Comparison of ENCODE assay signal across 16 cellular contexts in genomic region chr7:45511721-45512422, GRCh38.
DNase-seq lines count a peak whose midpoint lies in the region; ATAC-seq, FAIRE-seq and TF ChIP-seq lines count a peak whose summit lies in the region.
"Had no signal": no experiment of that assay in that cellular context is flagged by ENCODE, and none has a peak within 500 bp of the region (broad histone marks: within the 10 kb centered on the region; RNA-seq: fewer than 3 reads in every experiment).

No MANE protein-coding gene starts in this region.

- H4K8ac ChIP-seq in H1 (ENCODE audit: extremely low read depth, insufficient read depth, low read length): no peak overlapping the region

- no peak overlapping the region for H2AK5ac ChIP-seq in H1 (ENCODE audit: low read depth, low read length)

- TF ChIP-seq POLR2A in H1 (IDR thresholded peaks at IDR 0.05; ENCODE audit: control extremely low read depth in 1 of 2, low read depth in 2 of 2, low read length in 2 of 2): no peak

- no peaks in the 10 kb centered on the region for H3K36me3 ChIP-seq in H1 (ENCODE audit: control insufficient read depth in 2 of 4, insufficient read depth in 4 of 4, low read length in 3 of 4)
- H3K36me3 ChIP-seq: BE2C had no signal

- H3K23me2 ChIP-seq in H1 (ENCODE audit: low read depth, low read length): no peaks in the 10 kb centered on the region

- no peak overlapping the region for H2BK5ac ChIP-seq in H1 (ENCODE audit: low read depth, low read length)

- no peak overlapping the region for H2AFZ ChIP-seq in H1 (ENCODE audit: low read length)

- H3K27ac ChIP-seq in H1 (ENCODE audit: low read depth, low read length): no peak overlapping the region
- H3K27ac ChIP-seq: A549, C4-2B had no signal

- peaks cover 0 to 5% (median 0%) of the 10 kb centered on the region in 4 experiments; a peak in 2 of 7 replicates for H3K4me1 ChIP-seq in H1 (replicated peaks in 1 of 4; ENCODE audit: control insufficient read depth in 3 of 4, insufficient read depth in 4 of 4, low read length in 3 of 4)
- H3K4me1 ChIP-seq: A549 had no signal

- intact Hi-C loops in left ventricle myocardium superior (cut with micrococcal nuclease) (no loop called here), cardiac septum (cut with DNase I) (no loop called here)

- H3K4me2 ChIP-seq in H1 (ENCODE audit: insufficient read depth in 1 of 2, low read depth in 2 of 2, low read length in 2 of 2): no peak overlapping the region
- H3K4me2 ChIP-seq: A549 had no signal

- H2BK12ac ChIP-seq in H1 (ENCODE audit: low read depth, low read length): no peak overlapping the region

- H3K56ac ChIP-seq in H1 (replicated peaks; ENCODE audit: insufficient read length, low read depth, low read length): no peak overlapping the region

- H3K9me3 ChIP-seq in H1 (ENCODE audit: insufficient read depth in 2 of 2, low read depth in 1 of 2, low read length in 1 of 2): peaks cover 0 to 4% of the 10 kb centered on the region in 2 experiments; a peak in 3 of 4 replicates
- H3K9me3 ChIP-seq: BE2C had no signal

- no peaks in the 10 kb centered on the region for H4K20me1 ChIP-seq in H1 (replicated peaks in 1 of 2; ENCODE audit: control insufficient read depth in 1 of 2, insufficient read depth in 2 of 2, low read length in 2 of 2)

- H3K27me3 ChIP-seq in H1 (replicated peaks in 1 of 4; ENCODE audit: control insufficient read depth in 3 of 4, extremely low read depth in 1 of 4, insufficient read depth in 3 of 4, low read length in 3 of 4): no peaks in the 10 kb centered on the region
- H3K27me3 ChIP-seq: BE2C had no signal

- POLR2A ChIA-PET in H1 (lab: Charles Lee; ENCODE audit: partially characterized antibody): no interaction called here

- WGBS in H1 (ENCODE audit: extremely low coverage in 1 of 2, insufficient coverage in 1 of 2, insufficient read length in 1 of 2, insufficient replicate concordance in 2 of 2, low coverage in 1 of 2, low lambda C conversion rate in 2 of 2, missing lambda C conversion rate in 1 of 2), 2 experiments: 93% methylated on average over 5 of the region's 5 CpGs; no CpG with 5 or more reads in 1 of the 2 experiments

- DNase-seq in left ventricle myocardium superior (no peak), cardiac septum (ENCODE audit: low spot score) (no peak), H1 (ENCODE audit: low read depth in 1 of 2, low spot score in 2 of 2) (no peak), retina (peak; percentile 15), HT-29 (ENCODE audit: low spot score) (no peak)
- DNase-seq: BE2C; CD4-positive, alpha-beta memory T cell; DND-41; GDM1 had no signal

- TF ChIP-seq EP300 in H1 (IDR thresholded peaks at IDR 0.05; ENCODE audit: borderline replicate concordance in 1 of 2, low read depth in 2 of 2, low read length in 2 of 2): no peak

- peak overlapping the region; percentile 82 for H2BK20ac ChIP-seq in H1 (ENCODE audit: low read length)

- CTCF ChIA-PET in H1 (lab: Charles Lee; ENCODE audit: partially characterized antibody): interaction anchor here (1.0 to 1.3 kb wide), 2 partner anchors 15 to 24 kb away, joined by 3 to 4 read pairs; no protein-coding TSS in a partner anchor

- no peaks in the 10 kb centered on the region for H3K79me2 ChIP-seq in H1 (ENCODE audit: control insufficient read depth in 1 of 2, insufficient read depth in 2 of 2, low read length in 2 of 2)

- no peaks in the 10 kb centered on the region for H3K79me1 ChIP-seq in H1 (ENCODE audit: low read depth, low read length)

- peak overlapping the region; percentile 12; the same call in 1 of the 2 replicates for H2BK15ac ChIP-seq in H1 (ENCODE audit: low read length)

- peak; percentile 63 for ATAC-seq in left ventricle myocardium superior
- no peak for ATAC-seq in GM19467 (IDR thresholded peaks at IDR 0.05; ENCODE audit: unreplicated experiment)
- ATAC-seq: A549, HepG2 had no signal

- H3K23ac ChIP-seq in H1 (ENCODE audit: insufficient read length): no peak overlapping the region

- no peak overlapping the region for H3K18ac ChIP-seq in H1 (ENCODE audit: extremely low read depth, low read length)

- no peak for TF ChIP-seq CTCF in H1 (IDR thresholded peaks at IDR 0.05; ENCODE audit: control extremely low read depth in 1 of 3, insufficient read depth in 1 of 3, low read depth in 1 of 3, low read length in 3 of 3)

- H3K4ac ChIP-seq in H1 (replicated peaks; ENCODE audit: insufficient read length, low read depth, low read length): no peak overlapping the region

- no peak overlapping the region for H3K9ac ChIP-seq in H1 (replicated peaks in 1 of 4; ENCODE audit: extremely low read depth in 1 of 4, low read depth in 3 of 4, low read length in 3 of 4)

- no peak overlapping the region for H4K5ac ChIP-seq in H1 (ENCODE audit: insufficient read length, low read depth, low read length)

- H3K14ac ChIP-seq in H1 (ENCODE audit: insufficient read length): no peak overlapping the region

- H2BK120ac ChIP-seq in H1 (replicated peaks; ENCODE audit: low read depth, low read length): no peak overlapping the region

- H4K91ac ChIP-seq in H1 (replicated peaks; ENCODE audit: insufficient read length, low read length): no peak overlapping the region

- no peak overlapping the region for H3K4me3 ChIP-seq in H1 (ENCODE audit: extremely low read depth in 1 of 4, insufficient read depth in 2 of 4, low read depth in 3 of 4, low read length in 4 of 4)
- H3K4me3 ChIP-seq: A549 had no signal

- no peak for TF ChIP-seq RAD21 in H1 (IDR thresholded peaks at IDR 0.05 in 1 of 2, conservative IDR thresholded peaks at IDR 0.05 in 1 of 2; ENCODE audit: low read depth in 2 of 2, low read length in 2 of 2)

- FAIRE-seq in H1 (lab: Jason Lieb, UNC): no peak
- FAIRE-seq: A549, GM12892, H54, HepG2, HTR-8/SVneo had no signal

TF ChIP-seq in H1, 55 proteins besides CTCF, POLR2A, EP300 and RAD21:
- TF ChIP-seq JUN (IDR thresholded peaks at IDR 0.05; ENCODE audit: low read depth, low read length) (no peak), RFX5 (IDR thresholded peaks at IDR 0.05; ENCODE audit: borderline replicate concordance, low read depth, low read length) (no peak), SUZ12 (IDR thresholded peaks at IDR 0.05; ENCODE audit: low read length) (no peak), BCL11A (IDR thresholded peaks at IDR 0.05; ENCODE audit: low read depth in 2 of 2, low read length in 2 of 2) (no peak), GTF2F1 (IDR thresholded peaks at IDR 0.05; ENCODE audit: borderline replicate concordance, low read depth, low read length) (no peak), TAF1 (IDR thresholded peaks at IDR 0.05; ENCODE audit: low read depth, low read length) (no peak), BRCA1 (IDR thresholded peaks at IDR 0.05; ENCODE audit: low read depth, low read length) (no peak), SP1 (IDR thresholded peaks at IDR 0.05; ENCODE audit: low read depth, low read length) (no peak), YY1 (IDR thresholded peaks at IDR 0.05; ENCODE audit: low read depth, low read length) (no peak), SP4 (IDR thresholded peaks at IDR 0.05; ENCODE audit: low read length) (no peak), SIRT6 (IDR thresholded peaks at IDR 0.05; ENCODE audit: low read length) (no peak)
